In genomic region chr7:100429637-100430449, GRCh38 we compare ENCODE assay signal across 8 cellular contexts. TPM values are rescaled to one million over a fixed set of nuclear protein-coding genes. Genes with fewer than 3 reads are reported as not detected.
A peak's percentile ranks its signal among the peaks of the same experiment; 100 is the strongest.
DNase-seq lines count a peak whose midpoint lies in the region; ATAC-seq and TF ChIP-seq lines count a peak whose summit lies in the region.

TSS of gene MEPCE (plus strand) at chr7:100429831. CDS start at chr7:100430019, 188 bp downstream.

- H3K9ac ChIP-seq in liver (ENCODE audit: low read depth in 1 of 2, low read length in 2 of 2): peak within 1 kb of the TSS; percentile 93 to 99

- H3K27me3 ChIP-seq in HL-60 (ENCODE audit: insufficient read depth, poor library complexity, severe bottlenecking) (no peaks in the 10 kb centered on the region), liver (ENCODE audit: control insufficient read depth in 4 of 4, insufficient read depth in 4 of 4, low read length in 3 of 4) (no peaks in the 10 kb centered on the region)

- H3K36me3 Mint-ChIP-seq in activated CD4-positive, alpha-beta memory T cell treated with anti-CD3 and anti-CD28 coated beads for 36 hours: peaks cover 51% of the 10 kb centered on the region

- H3K4me1 ChIP-seq in liver (ENCODE audit: control insufficient read depth in 4 of 4, insufficient read depth in 4 of 4, low read length in 3 of 4): peaks cover 12 to 32% (median 22%) of the 10 kb centered on the region in 4 donors

- peak; percentile 39 for ATAC-seq in GM19397 (IDR thresholded peaks at IDR 0.05; ENCODE audit: unreplicated experiment)

- TF ChIP-seq CTCF in HL-60 (IDR thresholded peaks at IDR 0.05; ENCODE audit: insufficient read depth, low read length): no peak
- no peak for TF ChIP-seq CTCF in liver (IDR thresholded peaks at IDR 0.05; ENCODE audit: low read depth, low read length, missing input control)

- intact Hi-C loops in activated CD4-positive, alpha-beta memory T cell treated with anti-CD3 and anti-CD28 coated beads for 36 hours (cut with micrococcal nuclease): loop anchor here (1.0 to 5.0 kb wide), 9 partner anchors 115 to 1021 kb away; partner anchors contain the start of genes BUD31, FBXO24, LRCH4 and MBLAC1

- H3K27me3 Mint-ChIP-seq in activated CD4-positive, alpha-beta memory T cell treated with anti-CD3 and anti-CD28 coated beads for 36 hours: peaks cover 8% of the 10 kb centered on the region

- H3K27ac ChIP-seq in HL-60 (replicated peaks) (peak within 1 kb of the TSS; percentile 98), liver (ENCODE audit: low read depth in 1 of 2, low read length in 2 of 2) (peak within 1 kb of the TSS; percentile 100)

- H3K36me3 ChIP-seq in liver (ENCODE audit: control insufficient read depth in 4 of 4, insufficient read depth in 3 of 4, low read depth in 1 of 4, low read length in 3 of 4): peaks cover 6 to 14% (median 8%) of the 10 kb centered on the region in 4 donors

- peaks cover 4% of the 10 kb centered on the region for H3K9me3 Mint-ChIP-seq in activated CD4-positive, alpha-beta memory T cell treated with anti-CD3 and anti-CD28 coated beads for 36 hours

- peaks cover 53% of the 10 kb centered on the region for H3K4me1 Mint-ChIP-seq in activated CD4-positive, alpha-beta memory T cell treated with anti-CD3 and anti-CD28 coated beads for 36 hours (ENCODE audit: low read depth)

- H3K9me3 ChIP-seq in liver (ENCODE audit: control insufficient read depth in 4 of 4, low read length in 3 of 4): no peaks in the 10 kb centered on the region

- H3K4me3 Mint-ChIP-seq in activated CD4-positive, alpha-beta memory T cell treated with anti-CD3 and anti-CD28 coated beads for 36 hours: peak within 1 kb of the TSS; percentile 98

- peak within 1 kb of the TSS; percentile 69 for H3K4me3 ChIP-seq in HL-60 (replicated peaks; ENCODE audit: insufficient read depth, low read length)
- H3K4me3 ChIP-seq in liver (ENCODE audit: low read depth in 1 of 3, low read length in 3 of 3): peak within 1 kb of the TSS; percentile 74 to 90 (median 87)

- under 1% methylated on average over 94 of the region's 94 CpGs for WGBS in liver

- CTCF ChIA-PET in activated CD4-positive, alpha-beta memory T cell treated with anti-CD3 and anti-CD28 coated beads for 36 hours (lab: Charles Lee): interaction anchor here (0.8 to 1.4 kb wide), 4 partner anchors 21 to 276 kb away, joined by 3 to 5 read pairs (median 4); partner anchors contain the start of gene POP7

- DNase-seq in C1 segment of cervical spinal cord (lab: John Stamatoyannopoulos, UW) (peak; percentile 81 to 97 (median 95)), HL-60 (ENCODE audit: low read depth in 1 of 2, low spot score in 1 of 2) (peak; percentile 87 to 91), NCI-H82 treated with DMSO at 0.1 percent for 48 hours (lab: John Stamatoyannopoulos, UW; ENCODE audit: unreplicated experiment) (peak; percentile 84), dermis microvascular lymphatic vessel endothelial cell (ENCODE audit: low read depth in 2 of 2) (peak; percentile 86 to 94)
- peak; percentile 96 for DNase-seq in activated CD4-positive, alpha-beta memory T cell treated with anti-CD3 and anti-CD28 coated beads for 36 hours
- DNase-seq in stimulated activated CD4-positive, alpha-beta T cell treated with anti-CD3 and anti-CD28 coated beads, Interleukin-2, amount 100 ng/mL, for 48 hours: peak; percentile 97 to 98

- no peak for TF ChIP-seq RAD21 in liver (IDR thresholded peaks at IDR 0.05)

- H3K27ac Mint-ChIP-seq in activated CD4-positive, alpha-beta memory T cell treated with anti-CD3 and anti-CD28 coated beads for 36 hours: peak within 1 kb of the TSS; percentile 100

- POLR2A ChIA-PET in activated CD4-positive, alpha-beta memory T cell treated with anti-CD3 and anti-CD28 coated beads for 36 hours (lab: Charles Lee): interaction anchor here (0.6 to 3.0 kb wide), 18 partner anchors 15 to 445 kb away, joined by 3 to 15 read pairs (median 5); partner anchors contain the start of genes AP4M1, FBXO24, GNB2 and MCM7

TF ChIP-seq in liver, 16 proteins besides CTCF, POLR2A, EP300 and RAD21:
- TF ChIP-seq ZBTB33 (IDR thresholded peaks at IDR 0.05): peak; percentile 96
- TF ChIP-seq RXRA (IDR thresholded peaks at IDR 0.05): peak in 1 of 2 donors; percentile 3
- no peak for TF ChIP-seq NR2F2 (IDR thresholded peaks at IDR 0.05)
- TF ChIP-seq GABPA (IDR thresholded peaks at IDR 0.05 in 1 of 2, conservative IDR thresholded peaks at IDR 0.05 in 1 of 2): no peak
- TF ChIP-seq REST (IDR thresholded peaks at IDR 0.05): no peak
- TF ChIP-seq YY1 (IDR thresholded peaks at IDR 0.05): peak; percentile 47
- TF ChIP-seq TAF1 (conservative IDR thresholded peaks at IDR 0.05): no peak
- no peak for TF ChIP-seq HNF4A (conservative IDR thresholded peaks at IDR 0.05)
TF ChIP-seq in liver: peak in this region for 3.

RNA-seq across cellular contexts. Expression of gene MEPCE, which starts in this region (rescaled TPM):
- 10 to 100 TPM; 41.3 to 42.0 TPM for total RNA-seq in activated CD4-positive, alpha-beta memory T cell treated with anti-CD3 and anti-CD28 coated beads for 36 hours
- total RNA-seq in dermis microvascular lymphatic vessel endothelial cell: 32.2 and 49.6 TPM in 2 replicates
- total RNA-seq in liver: 10 to 100 TPM; 13.5 to 19.6 TPM
- 10 to 100 TPM in 1 of 2 donors, 1 to 10 TPM in 1; 6.7 to 21.8 TPM for polyA plus RNA-seq in liver

Comparison
In these comparisons a context has a peak if more than half of its experiments do, and no peak if none do; other contexts are left out.
1. Peak in every context shown above with its lines: DNase-seq, ATAC-seq, H3K4me3 ChIP-seq and H3K27ac ChIP-seq.